Comparison of ENCODE assay signal across 23 cellular contexts in genomic region chr12:64884164-64884542, GRCh38. TPM values are rescaled to one million over a fixed set of nuclear protein-coding genes. Genes with fewer than 3 reads are reported as not detected.
DNase-seq lines count a peak whose midpoint lies in the region; ATAC-seq, FAIRE-seq and TF ChIP-seq lines count a peak whose summit lies in the region.
"Had no signal": no experiment of that assay in that cellular context is flagged by ENCODE, and none has a peak within 500 bp of the region (broad histone marks: within the 10 kb centered on the region; RNA-seq: fewer than 3 reads in every experiment).

No MANE protein-coding gene starts in this region.

- CTCF ChIA-PET in GM12878 (lab: Yijun Ruan, JAX) = interaction anchor here (0.6 to 14.2 kb wide), 13 partner anchors 9 to 348 kb away, joined by 3 to 192 read pairs (median 5); no protein-coding TSS in a partner anchor

- in situ Hi-C loops in GM12878 (cut with MboI) = no loop called here

- peak overlapping the region; percentile 98 for H3K27ac ChIP-seq in GM12878 (ENCODE audit: control insufficient read depth, insufficient read depth)
- H3K27ac ChIP-seq: BLaER1 had no signal

- peaks cover 7% of the 10 kb centered on the region; the same call in 2 of the 3 replicates for H3K9me3 ChIP-seq in GM12878 (replicated peaks; ENCODE audit: control insufficient read depth, insufficient read depth, low read length)
- H3K9me3 ChIP-seq: BE2C had no signal

- SMC1A ChIA-PET in GM12878 (lab: Charles Lee; ENCODE audit: uncharacterized antibody, unreplicated experiment) = interaction anchor here (0.6 to 7.9 kb wide), 20 partner anchors 9 to 1018 kb away, joined by 3 to 130 read pairs (median 4); partner anchors contain the start of gene LEMD3

- peak overlapping the region; percentile 76 for H3K9ac ChIP-seq in GM12878 (ENCODE audit: control insufficient read depth, insufficient read depth, low read length)
- H3K9ac ChIP-seq: BLaER1 had no signal

- H3K4me3 ChIP-seq in GM12865 (ENCODE audit: low read depth, low read length) (peak overlapping the region; percentile 39), GM12878 (no peak overlapping the region)
- H3K4me3 ChIP-seq: BLaER1 had no signal

- no peak for TF ChIP-seq POLR2A in GM12878 (IDR thresholded peaks at IDR 0.05; ENCODE audit: low read depth, low read length)

- TF ChIP-seq CTCF in GM12865 (IDR thresholded peaks at IDR 0.05; ENCODE audit: insufficient read depth, low read depth, low read length, missing control alignments) = no peak
- no peak for TF ChIP-seq CTCF in GM12878 (IDR thresholded peaks at IDR 0.05 in 2 of 3, conservative IDR thresholded peaks at IDR 0.05 in 1 of 3; ENCODE audit: control insufficient read depth in 2 of 3, extremely low read depth in 1 of 3, insufficient read depth in 1 of 3, low read depth in 3 of 3, low read length in 3 of 3)

- no peak overlapping the region for H2AFZ ChIP-seq in GM12878 (ENCODE audit: control insufficient read depth, low read depth, low read length)

- RAD21 ChIA-PET in GM12878 (lab: Charles Lee; ENCODE audit: unreplicated experiment) = interaction anchor here (1.0 to 7.0 kb wide), 14 partner anchors 7 to 348 kb away, joined by 3 to 81 read pairs (median 6); partner anchors contain the start of genes LEMD3 and TBC1D30

- intact Hi-C loops in GM12878 (cut with micrococcal nuclease; ENCODE audit: unreplicated experiment) = loop anchor here (10.0 kb wide), 1 partner anchor 1171 kb away; no protein-coding TSS in a partner anchor

- peaks cover 9% of the 10 kb centered on the region for H3K79me2 ChIP-seq in GM12878 (ENCODE audit: control insufficient read depth, insufficient read depth, low read length)

- TF ChIP-seq RAD21 in GM12878 (IDR thresholded peaks at IDR 0.05; ENCODE audit: insufficient read depth, low read depth, low read length) = no peak

- POLR2A ChIA-PET in GM12878 (lab: Charles Lee) = interaction anchor here (0.7 to 5.5 kb wide), 10 partner anchors 10 to 285 kb away, joined by 3 to 50 read pairs (median 4); partner anchors contain the start of gene LEMD3

- H3K36me3 ChIP-seq in GM12878 (ENCODE audit: control insufficient read depth in 2 of 2, insufficient read depth in 2 of 2, low read length in 1 of 2) = peaks cover 0 to 2% of the 10 kb centered on the region in 2 experiments; a peak in 1 of 4 replicates
- H3K36me3 ChIP-seq: BE2C, BLaER1 had no signal

- no TSS peak for BruUV-seq in GM12878 (replicated peaks; lab: Mats Ljungman, UMichigan)

- no peak for TF ChIP-seq EP300 in GM12878 (IDR thresholded peaks at IDR 0.05; ENCODE audit: borderline replicate concordance in 1 of 2, control insufficient read depth in 1 of 2, low read depth in 2 of 2, low read length in 2 of 2)

- WGBS in GM12878 (ENCODE audit: insufficient coverage, insufficient replicate concordance, low lambda C conversion rate, missing lambda C conversion rate) = 33% methylated on average over 3 of the region's 3 CpGs

- no peaks in the 10 kb centered on the region for H3K9me3 Mint-ChIP-seq in stimulated activated naive CD8-positive, alpha-beta T cell treated with anti-CD3 and anti-CD28 coated beads, Interleukin-15, Interleukin-2, amounts not matched to agents 100 ng/mL and 50 ng/mL, for 24 hours
- H3K9me3 Mint-ChIP-seq: CD4-positive, alpha-beta memory T cell; CD4-positive, CD25-positive, alpha-beta regulatory T cell; CD8-positive, alpha-beta memory T cell had no signal

- no peak for FAIRE-seq in GM12878 (lab: Jason Lieb, UNC)
- FAIRE-seq: A204.1, GM12892, GM18507 had no signal

- no peak for DNase-seq in stimulated activated naive CD8-positive, alpha-beta T cell treated with anti-CD3 and anti-CD28 coated beads, Interleukin-15, Interleukin-2, amounts not matched to agents 100 U/mL and 50 U/mL, for 24 hours
- DNase-seq in GM12865 (ENCODE audit: low read depth) = peak; percentile 58
- no peak for DNase-seq in GM12878 (ENCODE audit: low read depth, low spot score)
- DNase-seq in mesenteric fat pad (ENCODE audit: low spot score) = no peak
- DNase-seq: BE2C; C1 segment of cervical spinal cord; CD4-positive, alpha-beta memory T cell; CD4-positive, CD25-positive, alpha-beta regulatory T cell; CD8-positive, alpha-beta memory T cell; COR-L47; DMS 273 treated with DMSO at 0.1 percent for 48 hours; DMS153; DMS79; DND-41; EL; GDM1 had no signal

- no peaks in the 10 kb centered on the region for H3K36me3 Mint-ChIP-seq in stimulated activated naive CD8-positive, alpha-beta T cell treated with anti-CD3 and anti-CD28 coated beads, Interleukin-15, Interleukin-2, amounts not matched to agents 100 ng/mL and 50 ng/mL, for 24 hours (ENCODE audit: low read depth)
- H3K36me3 Mint-ChIP-seq: CD14-positive monocyte; CD4-positive, alpha-beta memory T cell; CD4-positive, CD25-positive, alpha-beta regulatory T cell; CD8-positive, alpha-beta memory T cell had no signal

- peaks cover 42% of the 10 kb centered on the region for H3K4me1 Mint-ChIP-seq in stimulated activated naive CD8-positive, alpha-beta T cell treated with anti-CD3 and anti-CD28 coated beads, Interleukin-15, Interleukin-2, amounts not matched to agents 100 ng/mL and 50 ng/mL, for 24 hours (ENCODE audit: low read depth)
- H3K4me1 Mint-ChIP-seq: CD14-positive monocyte; CD4-positive, alpha-beta memory T cell; CD4-positive, CD25-positive, alpha-beta regulatory T cell; CD8-positive, alpha-beta memory T cell had no signal

- no peak overlapping the region for H3K27ac Mint-ChIP-seq in stimulated activated naive CD8-positive, alpha-beta T cell treated with anti-CD3 and anti-CD28 coated beads, Interleukin-15, Interleukin-2, amounts not matched to agents 100 ng/mL and 50 ng/mL, for 24 hours
- H3K27ac Mint-ChIP-seq: CD14-positive monocyte; CD4-positive, alpha-beta memory T cell; CD4-positive, CD25-positive, alpha-beta regulatory T cell; CD8-positive, alpha-beta memory T cell had no signal

- no peaks in the 10 kb centered on the region for H4K20me1 ChIP-seq in GM12878 (ENCODE audit: control insufficient read depth, insufficient read depth)
- H4K20me1 ChIP-seq: BLaER1 had no signal

- H3K27me3 ChIP-seq in GM12878 (replicated peaks in 1 of 2; ENCODE audit: control insufficient read depth in 2 of 2, insufficient read depth in 2 of 2, low read length in 1 of 2) = no peaks in the 10 kb centered on the region
- H3K27me3 ChIP-seq: BE2C, BLaER1 had no signal

- peaks cover 18% of the 10 kb centered on the region for H3K27me3 Mint-ChIP-seq in stimulated activated naive CD8-positive, alpha-beta T cell treated with anti-CD3 and anti-CD28 coated beads, Interleukin-15, Interleukin-2, amounts not matched to agents 100 ng/mL and 50 ng/mL, for 24 hours

- H3K4me1 ChIP-seq in GM12878 (ENCODE audit: control insufficient read depth, insufficient read depth, low read length) = peaks cover 44% of the 10 kb centered on the region
- H3K4me1 ChIP-seq: BE2C, BLaER1 had no signal

- no peak for ATAC-seq in stimulated activated naive CD8-positive, alpha-beta T cell treated with anti-CD3 and anti-CD28 coated beads, Interleukin-15, Interleukin-2, amounts not matched to agents 100 U/mL and 50 U/mL, for 24 hours
- peak; percentile 59 for ATAC-seq in GM12878
- no peak for ATAC-seq in GM19351 (IDR thresholded peaks at IDR 0.05; ENCODE audit: unreplicated experiment)

- peak overlapping the region; percentile 27; the same call in 1 of the 2 replicates for H3K4me2 ChIP-seq in GM12878 (ENCODE audit: control insufficient read depth, insufficient read depth)
- H3K4me2 ChIP-seq: BLaER1 had no signal

- H3K4me3 Mint-ChIP-seq in stimulated activated naive CD8-positive, alpha-beta T cell treated with anti-CD3 and anti-CD28 coated beads, Interleukin-15, Interleukin-2, amounts not matched to agents 100 ng/mL and 50 ng/mL, for 24 hours = peak overlapping the region; percentile 38
- H3K4me3 Mint-ChIP-seq: CD14-positive monocyte; CD4-positive, alpha-beta memory T cell; CD4-positive, CD25-positive, alpha-beta regulatory T cell; CD8-positive, alpha-beta memory T cell had no signal

TF ChIP-seq in GM12878, 131 proteins besides CTCF, POLR2A, EP300 and RAD21 (continues in another document):
- TF ChIP-seq ATF2 (IDR thresholded peaks at IDR 0.05; ENCODE audit: low read length) = 0 out of 2 replicates have a peak, but pooled peaks have one; percentile 1

RNA-seq across cellular contexts. Expression of gene TBC1D30, which starts 59.7 kb away (rescaled TPM):
- total RNA-seq in GM12878 (2013; cell fraction: nucleolus; rRNA removed) = 78.4 and 88.8 TPM in 2 replicates
- total RNA-seq in GM12878 (2014; rRNA removed) (15.9 and 17.1 TPM in 2 replicates), GM12878 (2014; rRNA removed; fragmentation: Illumina TruSeq; extraction: Trizol) (9.1 and 10.2 TPM in 2 replicates), GM12878 (2021) (15.8 and 16.1 TPM in 2 replicates), mesenteric fat pad (5.9 TPM)
- polyA plus RNA-seq in GM12878 (2011; ENCODE audit: low read depth) = 5.5 TPM
- polyA plus RNA-seq in GM12878 (2011; rRNA removed) (3.3 and 3.9 TPM in 2 replicates), GM12878 (2014; fragmentation: Illumina TruSeq; extraction: Trizol) (11.9 and 13.0 TPM in 2 replicates), GM12878 (2014; fragmentation: Nextera tagmentation; extraction: Ambion mirVana) (1 to 10 TPM; 1.2 to 1.6 TPM), GM12878 (2014; rRNA removed) (10.2 and 12.3 TPM in 2 replicates), GM12878 (2016; fragmentation: Nextera tagmentation; extraction: Ambion mirVana) (10 to 100 TPM; 21.0 to 23.3 TPM)
- 2.1 TPM in 2 replicates for polyA plus RNA-seq in GM12878 (2011; cell fraction: cytosol; rRNA removed)
- 3.2 and 3.7 TPM in 2 replicates for polyA plus RNA-seq in GM12878 (2011; cell fraction: nucleus; rRNA removed)
- 9.5 and 16.9 TPM in 2 replicates for polyA plus RNA-seq in GM12878 (2012)
- 3.6 and 4.9 TPM in 2 replicates for polyA minus RNA-seq in GM12878 (2011; rRNA and poly(A)+ RNA removed)
- polyA minus RNA-seq in GM12878 (2011; cell fraction: cytosol; rRNA and poly(A)+ RNA removed) = 1.1 and 2.4 TPM in 2 replicates
- 2.4 and 6.5 TPM in 2 replicates for polyA minus RNA-seq in GM12878 (2011; cell fraction: nucleus; rRNA and poly(A)+ RNA removed)
- polyA plus RNA-seq: CD4-positive, alpha-beta memory T cell; CD8-positive, alpha-beta memory T cell had no signal
